1 cellular context compared by ENCODE assay signal in the genomic region with DNA sequence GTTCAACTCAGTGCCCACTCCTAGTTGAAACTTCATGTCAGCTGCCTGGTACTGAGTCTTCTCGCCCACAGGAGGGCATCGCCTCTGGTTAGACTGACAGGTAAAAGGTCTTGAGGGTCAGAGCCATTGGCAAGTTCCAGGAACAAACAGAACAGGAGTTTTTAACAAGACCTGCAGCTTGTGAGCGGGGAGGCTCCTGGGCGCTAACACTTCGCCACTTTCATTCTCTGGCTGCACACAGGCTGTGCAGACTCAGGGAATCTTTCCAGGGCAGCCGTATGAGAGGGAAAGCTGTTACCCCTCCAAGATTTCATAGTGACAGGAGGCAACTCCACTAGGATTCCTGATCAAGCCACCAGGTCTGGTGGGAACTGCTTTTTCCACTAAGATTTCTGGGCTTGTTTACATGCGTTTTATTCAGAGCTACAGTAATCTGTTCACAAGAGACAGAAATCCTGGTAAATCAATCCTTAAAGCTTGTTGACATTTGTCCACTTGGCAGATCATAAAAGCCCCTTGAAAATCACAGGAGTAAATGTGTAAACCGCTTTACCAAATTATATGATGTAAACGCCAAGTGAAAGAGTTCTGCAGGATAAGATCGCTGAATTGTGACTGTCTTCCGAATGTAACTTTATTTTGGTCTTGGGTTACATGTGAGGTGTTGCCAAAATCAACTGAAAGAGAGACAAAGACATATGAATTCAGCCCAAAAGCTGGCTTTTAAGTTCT.
TF ChIP-seq lines count a peak whose summit lies in the region.

No MANE protein-coding gene starts in this region.

TF ChIP-seq in HepG2, 621 proteins besides CTCF, POLR2A, EP300 and RAD21 (continued from another document):
- TF ChIP-seq NONO (IDR thresholded peaks at IDR 0.05) (no peak), NONO (CRISPR knock-in tag; conservative IDR thresholded peaks at IDR 0.05) (no peak), GTF2F1 (IDR thresholded peaks at IDR 0.05; ENCODE audit: low read length) (no peak)
